Comparison of ENCODE assay signal across 9 cellular contexts in genomic region chr19:13850910-13851753, GRCh38.
DNase-seq lines count a peak whose midpoint lies in the region; ATAC-seq and TF ChIP-seq lines count a peak whose summit lies in the region.
"Had no signal": no experiment of that assay in that cellular context is flagged by ENCODE, and none has a peak within 500 bp of the region (broad histone marks: within the 10 kb centered on the region; RNA-seq: fewer than 3 reads in every experiment).

No MANE protein-coding gene starts in this region.

- no peak for ATAC-seq in GM21529 (IDR thresholded peaks at IDR 0.05; ENCODE audit: unreplicated experiment)

- DNase-seq in DMS153 (lab: John Stamatoyannopoulos, UW) (peak; percentile 66), DMS153 treated with DMSO at 0.1 percent for 48 hours (lab: John Stamatoyannopoulos, UW; ENCODE audit: unreplicated experiment) (no peak), coronary artery (ENCODE audit: low spot score) (peak; percentile 97), left kidney (ENCODE audit: low read depth, low spot score) (peak; percentile 47), NCI-H524 (lab: John Stamatoyannopoulos, UW) (no peak)
- peak; percentile 54 for DNase-seq in activated CD4-positive, alpha-beta T cell treated with anti-CD3 and anti-CD28 coated beads for 48 hours
- DNase-seq in stimulated activated CD4-positive, alpha-beta T cell treated with anti-CD3 and anti-CD28 coated beads, TNF-alpha, amount 100 ng/mL, for 4 hours (ENCODE audit: low read depth in 3 of 3), result peak in 2 of 3 experiments; percentile 45 to 63

- TF ChIP-seq CTCF in coronary artery (IDR thresholded peaks at IDR 0.05), result no peak

- H3K27ac ChIP-seq in coronary artery, result peak overlapping the region; percentile 100
- H3K27ac ChIP-seq: BLaER1 had no signal

- H3K4me3 ChIP-seq in coronary artery, result peak overlapping the region; percentile 63
- H3K4me3 ChIP-seq: BLaER1 had no signal

Comparison
In these comparisons a context has a peak if more than half of its experiments do, and no peak if none do; other contexts are left out.
1. DNase-seq: peak in DMS153 (single experiment), activated CD4-positive, alpha-beta T cell treated with anti-CD3 and anti-CD28 coated beads for 48 hours (single experiment), coronary artery (single experiment), left kidney (single experiment) and stimulated activated CD4-positive, alpha-beta T cell treated with anti-CD3 and anti-CD28 coated beads, TNF-alpha, amount 100 ng/mL, for 4 hours (2 of 3); none in DMS153 treated with DMSO at 0.1 percent for 48 hours (single experiment) and NCI-H524 (0 of 2).